24 cellular contexts compared by ENCODE assay signal in the genomic region with DNA sequence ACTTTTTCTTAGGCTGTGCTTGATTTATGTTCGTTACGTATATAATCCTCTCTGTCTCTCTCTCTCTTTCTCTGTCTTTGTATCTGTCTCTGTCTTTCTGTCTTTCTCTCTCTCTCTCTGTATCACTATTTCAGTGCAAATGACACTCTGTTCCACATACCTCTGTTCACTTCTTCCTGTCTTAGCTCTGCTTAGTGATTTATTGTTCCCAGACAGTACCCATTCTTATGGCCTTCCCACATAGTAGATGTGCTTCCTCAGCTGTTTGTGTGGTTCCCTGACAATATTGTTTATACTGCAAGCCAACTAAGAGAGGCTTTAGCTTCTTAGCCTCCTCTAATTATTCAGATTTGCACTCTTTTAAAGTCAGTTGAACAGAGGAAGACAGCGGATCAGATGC.
"Had no signal": no experiment of that assay in that cellular context is flagged by ENCODE, and none has a peak within 500 bp of the region (broad histone marks: within the 10 kb centered on the region; RNA-seq: fewer than 3 reads in every experiment).

No MANE protein-coding gene starts in this region.

- H3K27ac Mint-ChIP-seq: natural killer cell; neural progenitor cell; stimulated activated memory B cell treated with anti-CD40 and anti-IgM and Interleukin-4, amounts not matched to agents 10 μg/mL and 1 μg/mL and 100 μg/mL, for 72 hours; type B pancreatic cell had no signal

- H3K36me3 ChIP-seq: gastrocnemius medialis, left lung, neural progenitor cell, prostate gland, right atrium auricular region, spleen, tibial artery had no signal

- H3K27me3 ChIP-seq: dorsolateral prefrontal cortex, gastrocnemius medialis, left lung, neural progenitor cell, right atrium auricular region, spleen, testis, tibial artery had no signal

- H3K4me2 ChIP-seq: neural progenitor cell had no signal

- H3K9me3 ChIP-seq: gastrocnemius medialis, left lung, prostate gland, right atrium auricular region, testis, tibial artery had no signal

- H3K9me3 Mint-ChIP-seq: neural progenitor cell, type B pancreatic cell had no signal

- H3K27ac ChIP-seq: dorsolateral prefrontal cortex, epithelial cell of prostate, gastrocnemius medialis, left lung, neural progenitor cell, prostate gland, right atrium auricular region, skin epidermis, spleen, testis, tibial artery had no signal

- H3K9ac ChIP-seq: neural progenitor cell had no signal

- DNase-seq: cerebellar nuclear complex; dorsolateral prefrontal cortex; effector CD4-positive, alpha-beta T cell; foreskin fibroblast; gastrocnemius medialis; head of caudate nucleus; left lung; mesendoderm; midbrain; natural killer cell; nucleus accumbens; spleen; stimulated activated CD4-positive, alpha-beta T cell treated with anti-CD3 and anti-CD28 coated beads, Interleukin-4, amount 100 ng/mL, for 4 hours; stimulated activated naive CD8-positive, alpha-beta T cell treated with anti-CD3 and anti-CD28 coated beads, Interleukin-15, Interleukin-2, amounts not matched to agents 100 U/mL and 50 U/mL, for 24 hours; substantia nigra; testis; tibial artery had no signal

- H3K4me1 ChIP-seq: gastrocnemius medialis, left lung, neural progenitor cell, prostate gland, right atrium auricular region, spleen, testis, tibial artery had no signal

- H3K4me3 Mint-ChIP-seq: natural killer cell; neural progenitor cell; stimulated activated memory B cell treated with anti-CD40 and anti-IgM and Interleukin-4, amounts not matched to agents 10 μg/mL and 1 μg/mL and 100 μg/mL, for 72 hours; type B pancreatic cell had no signal

- H3K36me3 Mint-ChIP-seq: neural progenitor cell; stimulated activated memory B cell treated with anti-CD40 and anti-IgM and Interleukin-4, amounts not matched to agents 10 μg/mL and 1 μg/mL and 100 μg/mL, for 72 hours; type B pancreatic cell had no signal

- H3K4me1 Mint-ChIP-seq: natural killer cell; neural progenitor cell; stimulated activated memory B cell treated with anti-CD40 and anti-IgM and Interleukin-4, amounts not matched to agents 10 μg/mL and 1 μg/mL and 100 μg/mL, for 72 hours had no signal

- H2AFZ ChIP-seq: neural progenitor cell had no signal

- H3K4me3 ChIP-seq: dorsolateral prefrontal cortex, gastrocnemius medialis, left lung, neural progenitor cell, prostate gland, right atrium auricular region, skin epidermis, spleen, testis, tibial artery had no signal

- H3K27me3 Mint-ChIP-seq: stimulated activated memory B cell treated with anti-CD40 and anti-IgM and Interleukin-4, amounts not matched to agents 10 μg/mL and 1 μg/mL and 100 μg/mL, for 72 hours; type B pancreatic cell had no signal
